ENCODE assay signal across 1 cellular context in genomic region chr1:67608661-67609571, GRCh38.
TF ChIP-seq lines count a peak whose summit lies in the region.

No MANE protein-coding gene starts in this region.

TF ChIP-seq in SK-N-SH, 30 proteins besides CTCF, POLR2A, EP300 and RAD21 (continued from another document):
- no peak for TF ChIP-seq USF1 (IDR thresholded peaks at IDR 0.05; ENCODE audit: borderline replicate concordance, low read depth)
